2 cellular contexts compared by ENCODE assay signal in the genomic region with DNA sequence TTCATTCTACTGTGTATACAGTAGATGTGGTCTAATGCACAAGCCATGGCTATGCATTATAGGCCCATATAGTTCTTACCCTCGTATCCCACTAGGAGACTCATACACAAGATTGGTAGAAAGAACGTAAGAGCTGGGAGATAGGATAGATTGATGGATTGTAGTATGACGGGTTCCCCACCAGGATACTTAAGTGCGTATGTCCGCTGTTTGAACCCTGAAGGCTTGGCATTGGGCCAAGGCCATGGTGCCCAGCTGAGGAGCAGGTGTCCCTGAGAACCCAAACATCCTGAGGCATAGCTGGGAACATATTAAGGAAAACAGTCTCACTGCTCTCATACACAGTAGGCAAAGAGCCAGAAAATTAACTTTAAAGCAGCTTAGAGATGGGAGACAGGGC.
TF ChIP-seq lines count a peak whose summit lies in the region.

No MANE protein-coding gene starts in this region.

TF ChIP-seq in SK-N-SH, 30 proteins besides CTCF, POLR2A, EP300 and RAD21 (continued from another document):
- TF ChIP-seq, protein P1, sequence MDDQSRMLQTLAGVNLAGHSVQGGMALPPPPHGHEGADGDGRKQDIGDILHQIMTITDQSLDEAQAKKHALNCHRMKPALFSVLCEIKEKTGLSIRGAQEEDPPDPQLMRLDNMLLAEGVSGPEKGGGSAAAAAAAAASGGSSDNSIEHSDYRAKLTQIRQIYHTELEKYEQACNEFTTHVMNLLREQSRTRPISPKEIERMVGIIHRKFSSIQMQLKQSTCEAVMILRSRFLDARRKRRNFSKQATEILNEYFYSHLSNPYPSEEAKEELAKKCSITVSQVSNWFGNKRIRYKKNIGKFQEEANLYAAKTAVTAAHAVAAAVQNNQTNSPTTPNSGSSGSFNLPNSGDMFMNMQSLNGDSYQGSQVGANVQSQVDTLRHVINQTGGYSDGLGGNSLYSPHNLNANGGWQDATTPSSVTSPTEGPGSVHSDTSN (IDR thresholded peaks at IDR 0.05), result no peak
- TF ChIP-seq NRF1 (IDR thresholded peaks at IDR 0.05; ENCODE audit: low read depth, low read length), result no peak
- TF ChIP-seq RFX5 (IDR thresholded peaks at IDR 0.05; ENCODE audit: low read length), result no peak
- TF ChIP-seq RCOR1 (IDR thresholded peaks at IDR 0.05; ENCODE audit: low read length), result no peak
- TF ChIP-seq, protein P2, sequence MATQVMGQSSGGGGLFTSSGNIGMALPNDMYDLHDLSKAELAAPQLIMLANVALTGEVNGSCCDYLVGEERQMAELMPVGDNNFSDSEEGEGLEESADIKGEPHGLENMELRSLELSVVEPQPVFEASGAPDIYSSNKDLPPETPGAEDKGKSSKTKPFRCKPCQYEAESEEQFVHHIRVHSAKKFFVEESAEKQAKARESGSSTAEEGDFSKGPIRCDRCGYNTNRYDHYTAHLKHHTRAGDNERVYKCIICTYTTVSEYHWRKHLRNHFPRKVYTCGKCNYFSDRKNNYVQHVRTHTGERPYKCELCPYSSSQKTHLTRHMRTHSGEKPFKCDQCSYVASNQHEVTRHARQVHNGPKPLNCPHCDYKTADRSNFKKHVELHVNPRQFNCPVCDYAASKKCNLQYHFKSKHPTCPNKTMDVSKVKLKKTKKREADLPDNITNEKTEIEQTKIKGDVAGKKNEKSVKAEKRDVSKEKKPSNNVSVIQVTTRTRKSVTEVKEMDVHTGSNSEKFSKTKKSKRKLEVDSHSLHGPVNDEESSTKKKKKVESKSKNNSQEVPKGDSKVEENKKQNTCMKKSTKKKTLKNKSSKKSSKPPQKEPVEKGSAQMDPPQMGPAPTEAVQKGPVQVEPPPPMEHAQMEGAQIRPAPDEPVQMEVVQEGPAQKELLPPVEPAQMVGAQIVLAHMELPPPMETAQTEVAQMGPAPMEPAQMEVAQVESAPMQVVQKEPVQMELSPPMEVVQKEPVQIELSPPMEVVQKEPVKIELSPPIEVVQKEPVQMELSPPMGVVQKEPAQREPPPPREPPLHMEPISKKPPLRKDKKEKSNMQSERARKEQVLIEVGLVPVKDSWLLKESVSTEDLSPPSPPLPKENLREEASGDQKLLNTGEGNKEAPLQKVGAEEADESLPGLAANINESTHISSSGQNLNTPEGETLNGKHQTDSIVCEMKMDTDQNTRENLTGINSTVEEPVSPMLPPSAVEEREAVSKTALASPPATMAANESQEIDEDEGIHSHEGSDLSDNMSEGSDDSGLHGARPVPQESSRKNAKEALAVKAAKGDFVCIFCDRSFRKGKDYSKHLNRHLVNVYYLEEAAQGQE (IDR thresholded peaks at IDR 0.05; ENCODE audit: low read depth, low read length), result no peak
- no peak for TF ChIP-seq FOXM1 (IDR thresholded peaks at IDR 0.05; ENCODE audit: low read depth)
- no peak for TF ChIP-seq NFIC (IDR thresholded peaks at IDR 0.05; ENCODE audit: borderline replicate concordance)
- TF ChIP-seq FOSL2 (IDR thresholded peaks at IDR 0.05; ENCODE audit: borderline replicate concordance, low read depth), result no peak
- TF ChIP-seq, protein P3, sequence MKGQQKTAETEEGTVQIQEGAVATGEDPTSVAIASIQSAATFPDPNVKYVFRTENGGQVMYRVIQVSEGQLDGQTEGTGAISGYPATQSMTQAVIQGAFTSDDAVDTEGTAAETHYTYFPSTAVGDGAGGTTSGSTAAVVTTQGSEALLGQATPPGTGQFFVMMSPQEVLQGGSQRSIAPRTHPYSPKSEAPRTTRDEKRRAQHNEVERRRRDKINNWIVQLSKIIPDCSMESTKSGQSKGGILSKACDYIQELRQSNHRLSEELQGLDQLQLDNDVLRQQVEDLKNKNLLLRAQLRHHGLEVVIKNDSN (IDR thresholded peaks at IDR 0.05; ENCODE audit: borderline replicate concordance, low read depth), result no peak
- TF ChIP-seq, protein P4, sequence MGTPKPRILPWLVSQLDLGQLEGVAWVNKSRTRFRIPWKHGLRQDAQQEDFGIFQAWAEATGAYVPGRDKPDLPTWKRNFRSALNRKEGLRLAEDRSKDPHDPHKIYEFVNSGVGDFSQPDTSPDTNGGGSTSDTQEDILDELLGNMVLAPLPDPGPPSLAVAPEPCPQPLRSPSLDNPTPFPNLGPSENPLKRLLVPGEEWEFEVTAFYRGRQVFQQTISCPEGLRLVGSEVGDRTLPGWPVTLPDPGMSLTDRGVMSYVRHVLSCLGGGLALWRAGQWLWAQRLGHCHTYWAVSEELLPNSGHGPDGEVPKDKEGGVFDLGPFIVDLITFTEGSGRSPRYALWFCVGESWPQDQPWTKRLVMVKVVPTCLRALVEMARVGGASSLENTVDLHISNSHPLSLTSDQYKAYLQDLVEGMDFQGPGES (IDR thresholded peaks at IDR 0.05; ENCODE audit: low read depth, low read length), result no peak
- TF ChIP-seq TCF12 (IDR thresholded peaks at IDR 0.05), result no peak
- TF ChIP-seq TAF1 (IDR thresholded peaks at IDR 0.05; ENCODE audit: borderline replicate concordance, low read depth, low read length), result no peak
TF ChIP-seq in SK-N-SH: peak in this region for 0.

TF ChIP-seq in SK-N-SH treated with all-trans-retinoic acid at 6 μM for 48 hours, 23 proteins besides CTCF, POLR2A, EP300 and RAD21 (continued from another document):
- TF ChIP-seq, protein P5, sequence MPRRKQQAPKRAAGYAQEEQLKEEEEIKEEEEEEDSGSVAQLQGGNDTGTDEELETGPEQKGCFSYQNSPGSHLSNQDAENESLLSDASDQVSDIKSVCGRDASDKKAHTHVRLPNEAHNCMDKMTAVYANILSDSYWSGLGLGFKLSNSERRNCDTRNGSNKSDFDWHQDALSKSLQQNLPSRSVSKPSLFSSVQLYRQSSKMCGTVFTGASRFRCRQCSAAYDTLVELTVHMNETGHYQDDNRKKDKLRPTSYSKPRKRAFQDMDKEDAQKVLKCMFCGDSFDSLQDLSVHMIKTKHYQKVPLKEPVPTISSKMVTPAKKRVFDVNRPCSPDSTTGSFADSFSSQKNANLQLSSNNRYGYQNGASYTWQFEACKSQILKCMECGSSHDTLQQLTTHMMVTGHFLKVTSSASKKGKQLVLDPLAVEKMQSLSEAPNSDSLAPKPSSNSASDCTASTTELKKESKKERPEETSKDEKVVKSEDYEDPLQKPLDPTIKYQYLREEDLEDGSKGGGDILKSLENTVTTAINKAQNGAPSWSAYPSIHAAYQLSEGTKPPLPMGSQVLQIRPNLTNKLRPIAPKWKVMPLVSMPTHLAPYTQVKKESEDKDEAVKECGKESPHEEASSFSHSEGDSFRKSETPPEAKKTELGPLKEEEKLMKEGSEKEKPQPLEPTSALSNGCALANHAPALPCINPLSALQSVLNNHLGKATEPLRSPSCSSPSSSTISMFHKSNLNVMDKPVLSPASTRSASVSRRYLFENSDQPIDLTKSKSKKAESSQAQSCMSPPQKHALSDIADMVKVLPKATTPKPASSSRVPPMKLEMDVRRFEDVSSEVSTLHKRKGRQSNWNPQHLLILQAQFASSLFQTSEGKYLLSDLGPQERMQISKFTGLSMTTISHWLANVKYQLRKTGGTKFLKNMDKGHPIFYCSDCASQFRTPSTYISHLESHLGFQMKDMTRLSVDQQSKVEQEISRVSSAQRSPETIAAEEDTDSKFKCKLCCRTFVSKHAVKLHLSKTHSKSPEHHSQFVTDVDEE (CRISPR knock-in tag; IDR thresholded peaks at IDR 0.05), result no peak
- no peak for TF ChIP-seq ZFP3 (CRISPR knock-in tag; IDR thresholded peaks at IDR 0.05)
